ENCODE assay signal across 13 cellular contexts in the genomic region with DNA sequence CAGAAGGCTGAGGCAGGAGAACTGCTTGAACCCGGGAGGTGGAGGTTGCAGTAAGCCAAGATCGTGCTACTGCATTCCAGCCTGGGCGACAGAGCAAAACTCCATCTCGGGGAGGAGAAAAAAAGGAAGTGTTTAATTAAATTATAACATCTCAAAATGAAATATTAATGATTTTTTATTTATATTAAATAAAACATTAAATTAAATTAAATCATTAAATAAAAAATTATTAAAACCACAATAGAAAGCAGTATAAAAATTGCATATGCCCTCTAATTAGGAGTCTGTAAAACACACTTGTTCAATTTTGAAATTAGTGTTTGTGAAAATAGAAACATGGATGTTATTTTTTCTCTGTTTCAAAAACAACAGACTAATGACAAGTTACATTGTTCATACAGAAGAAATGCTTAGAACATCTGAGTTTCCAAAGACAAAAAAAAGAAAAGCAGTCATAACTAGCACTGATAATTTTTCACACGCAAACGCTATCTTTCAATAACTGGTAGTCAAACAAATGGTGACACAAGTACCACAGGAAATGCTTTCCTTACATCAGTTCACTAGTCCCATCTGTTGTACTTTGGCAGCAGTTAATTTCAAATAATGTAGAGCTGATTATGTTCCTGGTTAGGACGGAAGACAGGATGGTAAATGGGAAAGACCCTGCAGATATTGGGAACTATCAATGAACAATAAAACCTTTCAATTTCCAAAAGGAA.
"Had no signal": no experiment of that assay in that cellular context is flagged by ENCODE, and none has a peak within 500 bp of the region (broad histone marks: within the 10 kb centered on the region; RNA-seq: fewer than 3 reads in every experiment).

No MANE protein-coding gene starts in this region.

- DNase-seq: activated CD4-positive, alpha-beta memory T cell treated with anti-CD3 and anti-CD28 coated beads for 36 hours; activated gamma-delta T cell; activated naive CD8-positive, alpha-beta T cell treated with anti-CD3 and anti-CD28 coated beads for 36 hours; activated T-cell treated with anti-CD3 and anti-CD28 coated beads, Interleukin-2, amount 50 U/mL, for 48 hours; anterior cingulate cortex; left ventricle myocardium superior; mesendoderm; stimulated activated CD4-positive, alpha-beta T cell treated with anti-CD3 and anti-CD28 coated beads, Interleukin-4, amount 100 ng/mL, for 1 hour; stimulated activated CD8-positive, alpha-beta memory T cell treated with anti-CD3 and anti-CD28 coated beads, Interleukin-4, amount 100 ng/mL, for 48 hours; stimulated activated naive CD8-positive, alpha-beta T cell treated with anti-CD3 and anti-CD28 coated beads, Interleukin-15, Interleukin-2, amounts not matched to agents 100 U/mL and 50 U/mL, for 24 hours; upper lobe of left lung had no signal

- H3K9me3 ChIP-seq: gastroesophageal sphincter, suprapubic skin, upper lobe of left lung had no signal

- H3K4me3 ChIP-seq: gastroesophageal sphincter, suprapubic skin, upper lobe of left lung had no signal

- H3K27me3 ChIP-seq: gastroesophageal sphincter, suprapubic skin, upper lobe of left lung had no signal

- H3K36me3 ChIP-seq: gastroesophageal sphincter, suprapubic skin, upper lobe of left lung had no signal

- H3K27ac ChIP-seq: gastroesophageal sphincter, suprapubic skin, upper lobe of left lung had no signal
